ENCODE assay signal across 25 cellular contexts in genomic region chr7:111517441-111518037, GRCh38. TPM values are rescaled to one million over a fixed set of nuclear protein-coding genes. Genes with fewer than 3 reads are reported as not detected.
DNase-seq lines count a peak whose midpoint lies in the region; FAIRE-seq and TF ChIP-seq lines count a peak whose summit lies in the region.
"Had no signal": no experiment of that assay in that cellular context is flagged by ENCODE, and none has a peak within 500 bp of the region (broad histone marks: within the 10 kb centered on the region; RNA-seq: fewer than 3 reads in every experiment).

No MANE protein-coding gene starts in this region.

- H3K9me3 ChIP-seq in neuronal stem cell (replicated peaks in 1 of 2; ENCODE audit: control insufficient read depth in 2 of 2, insufficient read depth in 1 of 2, low read depth in 1 of 2, low read length in 2 of 2) (peaks cover 0 to 2% of the 10 kb centered on the region in 2 donors), suprapubic skin (no peaks in the 10 kb centered on the region)
- H3K9me3 ChIP-seq: gastrocnemius medialis had no signal

- no peak for TF ChIP-seq POLR2A in suprapubic skin (IDR thresholded peaks at IDR 0.05)
- TF ChIP-seq POLR2A in GM12891 (IDR thresholded peaks at IDR 0.05; ENCODE audit: low read depth, low read length), result no peak

- WGBS in neuronal stem cell (ENCODE audit: extremely low coverage in 2 of 2, insufficient read length in 2 of 2, insufficient replicate concordance in 1 of 2), 2 donors, result no CpG with 5 or more reads among the region's 5 CpGs
- WGBS in suprapubic skin, result 84% methylated on average over 5 of the region's 5 CpGs

- H3K4me3 ChIP-seq in bronchial epithelial cell (ENCODE audit: low read depth, low read length), result no peak overlapping the region
- no peak overlapping the region for H3K4me3 ChIP-seq in kidney epithelial cell (ENCODE audit: low read depth, low read length)
- no peak overlapping the region for H3K4me3 ChIP-seq in neuronal stem cell (ENCODE audit: low read length in 2 of 2)
- H3K4me3 ChIP-seq in suprapubic skin, result no peak overlapping the region
- H3K4me3 ChIP-seq: gastrocnemius medialis, left ventricle myocardium inferior, PC-9, spleen, tibial nerve had no signal

- TF ChIP-seq CTCF in bronchial epithelial cell (IDR thresholded peaks at IDR 0.05; ENCODE audit: insufficient read depth, low read length, severe bottlenecking) (no peak), kidney epithelial cell (IDR thresholded peaks at IDR 0.05; ENCODE audit: insufficient read depth, low read length, poor library complexity, severe bottlenecking) (no peak), suprapubic skin (IDR thresholded peaks at IDR 0.05) (no peak)

- no peak overlapping the region for H3K23ac ChIP-seq in neuronal stem cell (ENCODE audit: low read depth, low read length, poor library complexity)

- H3K79me1 ChIP-seq in neuronal stem cell (ENCODE audit: low read depth, low read length), result peaks cover 2% of the 10 kb centered on the region

- no peaks in the 10 kb centered on the region for H3K4me1 ChIP-seq in neuronal stem cell (ENCODE audit: control insufficient read depth in 2 of 2, insufficient read depth in 1 of 2, low read depth in 1 of 2, low read length in 2 of 2)
- H3K4me1 ChIP-seq in suprapubic skin, result no peaks in the 10 kb centered on the region
- H3K4me1 ChIP-seq: spleen, tibial nerve had no signal

- H3K9ac ChIP-seq in neuronal stem cell (ENCODE audit: low read depth, low read length, poor library complexity), result no peak overlapping the region

- no peak overlapping the region for H4K91ac ChIP-seq in neuronal stem cell (ENCODE audit: low read depth, low read length, poor library complexity)

- no peak overlapping the region for H2BK15ac ChIP-seq in neuronal stem cell (ENCODE audit: low read length)

- no peak overlapping the region for H2AK5ac ChIP-seq in neuronal stem cell (ENCODE audit: low read depth, low read length)

- H2BK12ac ChIP-seq in neuronal stem cell (ENCODE audit: low read length), result no peak overlapping the region

- no peak overlapping the region for H3K18ac ChIP-seq in neuronal stem cell (ENCODE audit: low read length)

- H3K4me2 ChIP-seq in neuronal stem cell (ENCODE audit: insufficient read depth, low read length, poor library complexity, severe bottlenecking), result no peak overlapping the region
- H3K4me2 ChIP-seq: PC-9 had no signal

- H2BK120ac ChIP-seq in neuronal stem cell (ENCODE audit: low read depth, low read length), result no peak overlapping the region

- H3K4ac ChIP-seq in neuronal stem cell (ENCODE audit: low read length), result no peak overlapping the region

- H3K27me3 ChIP-seq in bronchial epithelial cell (ENCODE audit: control insufficient read depth, insufficient read depth, low read length), result no peaks in the 10 kb centered on the region
- no peaks in the 10 kb centered on the region for H3K27me3 ChIP-seq in kidney epithelial cell (ENCODE audit: control insufficient read depth, insufficient read depth, low read length)
- H3K27me3 ChIP-seq in neuronal stem cell (ENCODE audit: control insufficient read depth in 3 of 3, insufficient read depth in 3 of 3, low read depth in 1 of 3, low read length in 3 of 3), result no peaks in the 10 kb centered on the region
- no peaks in the 10 kb centered on the region for H3K27me3 ChIP-seq in suprapubic skin
- H3K27me3 ChIP-seq: gastrocnemius medialis, spleen, tibial nerve had no signal

- H4K8ac ChIP-seq in neuronal stem cell (ENCODE audit: low read depth, low read length), result no peak overlapping the region

- no peak overlapping the region for H2BK5ac ChIP-seq in neuronal stem cell (ENCODE audit: low read length)

- H3K14ac ChIP-seq in neuronal stem cell (ENCODE audit: low read length), result no peak overlapping the region

- TF ChIP-seq EP300 in suprapubic skin (IDR thresholded peaks at IDR 0.05), result no peak

- H3K36me3 ChIP-seq in bronchial epithelial cell (ENCODE audit: control insufficient read depth, insufficient read depth, low read length) (peaks cover 2% of the 10 kb centered on the region), kidney epithelial cell (ENCODE audit: control insufficient read depth, insufficient read depth, low read length) (no peaks in the 10 kb centered on the region), neuronal stem cell (replicated peaks in 1 of 2; ENCODE audit: control insufficient read depth in 2 of 2, insufficient read depth in 2 of 2, low read length in 2 of 2) (no peaks in the 10 kb centered on the region), suprapubic skin (no peaks in the 10 kb centered on the region)
- H3K36me3 ChIP-seq: gastrocnemius medialis had no signal

- H2AFZ ChIP-seq in neuronal stem cell (ENCODE audit: low read length), result no peak overlapping the region
- H2AFZ ChIP-seq: PC-9 had no signal

- peak; percentile 20 for DNase-seq in HuH-7 (ENCODE audit: low spot score)
- DNase-seq in bronchial epithelial cell (ENCODE audit: low read depth), result peak; percentile 69
- DNase-seq in kidney epithelial cell (ENCODE audit: low read depth), result peak; percentile 43
- no peak for DNase-seq in neuronal stem cell (ENCODE audit: low spot score)
- DNase-seq in T-helper 2 cell, result no peak
- no peak for DNase-seq in suprapubic skin (ENCODE audit: low spot score in 2 of 2)
- no peak for DNase-seq in GM12891 (ENCODE audit: insufficient read length, low spot score)
- DNase-seq: activated CD8-positive, alpha-beta memory T cell treated with anti-CD3 and anti-CD28 coated beads, Interleukin-2, amount 50 U/mL, for 48 hours; activated CD8-positive, alpha-beta T cell treated with anti-CD3 and anti-CD28 coated beads for 36 hours; activated naive CD4-positive, alpha-beta T cell treated with anti-CD3 and anti-CD28 coated beads for 36 hours; gastrocnemius medialis; GOT3; KBM-7; left ventricle myocardium inferior; MM.1S; NCI-H2029 treated with DMSO at 0.1 percent for 48 hours; NCI-H526; NK-92 treated with Interleukin-12 subunit alpha and Interleukin-12 subunit beta, amount 100 ng/mL, for 24 hours; PC-9; right cardiac atrium; SHP77; spleen; stimulated activated CD8-positive, alpha-beta memory T cell treated with anti-CD3 and anti-CD28 coated beads, Interleukin-4, amount 100 ng/mL, for 48 hours had no signal

- no peak for FAIRE-seq in bronchial epithelial cell (lab: Jason Lieb, UNC)
- no peak for FAIRE-seq in GM12891 (lab: Jason Lieb, UNC)
- FAIRE-seq: GM19239 had no signal

- H3K27ac ChIP-seq in neuronal stem cell (replicated peaks; ENCODE audit: low read length) (no peak overlapping the region), suprapubic skin (no peak overlapping the region)
- H3K27ac ChIP-seq: gastrocnemius medialis, left ventricle myocardium inferior, PC-9, spleen, tibial nerve had no signal

TF ChIP-seq in GM12891, 5 proteins besides CTCF, POLR2A, EP300 and RAD21:
- TF ChIP-seq POU2F2 (IDR thresholded peaks at IDR 0.05; ENCODE audit: low read depth, low read length) (no peak), SPI1 (IDR thresholded peaks at IDR 0.05; ENCODE audit: low read depth, low read length) (no peak), TAF1 (IDR thresholded peaks at IDR 0.05; ENCODE audit: low read depth, low read length) (no peak), PAX5 (IDR thresholded peaks at IDR 0.05; ENCODE audit: insufficient read depth, low read length, severe bottlenecking) (no peak), POLR2AphosphoS5 (IDR thresholded peaks at IDR 0.05; ENCODE audit: low read depth, low read length) (no peak)

RNA-seq across cellular contexts. Expression of gene IMMP2L, which starts 44.8 kb away (rescaled TPM):
- total RNA-seq in bronchial epithelial cell (19.0 and 25.9 TPM in 2 replicates), kidney epithelial cell (9.8 and 30.8 TPM in 2 replicates), suprapubic skin (10 to 100 TPM; 10.6 to 20.6 (median 14.6) TPM)
- 13.0 TPM for polyA plus RNA-seq in neuronal stem cell (2013, experiment 1 of 2)
- 12.4 TPM for polyA plus RNA-seq in neuronal stem cell (2013, experiment 2 of 2)
- polyA plus RNA-seq in GM12891 (2012; ENCODE audit: low read depth, missing spikeins), result 10.2 TPM

Comparison
In these comparisons a context has a peak if more than half of its experiments do, and no peak if none do; other contexts are left out.
1. DNase-seq: peak in HuH-7 (single experiment), bronchial epithelial cell (single experiment) and kidney epithelial cell (single experiment); none in neuronal stem cell (single experiment), T-helper 2 cell (0 of 5), suprapubic skin (0 of 2) and GM12891 (single experiment).